In genomic region chr19:45251452-45252354, GRCh38 we compare ENCODE assay signal across 8 cellular contexts. TPM values are rescaled to one million over a fixed set of nuclear protein-coding genes. Genes with fewer than 3 reads are reported as not detected.
A peak's percentile ranks its signal among the peaks of the same experiment; 100 is the strongest.
DNase-seq lines count a peak whose midpoint lies in the region; ATAC-seq and TF ChIP-seq lines count a peak whose summit lies in the region.

No MANE protein-coding gene starts in this region.

- H3K4me3 Mint-ChIP-seq in activated T-helper 1 cell treated with anti-CD3 and anti-CD28 coated beads, Interleukin-12 subunit alpha, Interleukin-12 subunit beta, Interleukin-2, Interleukin-4 antibody, amounts not matched to agents 30 ng/mL and 10 ng/mL and 1 ng/mL, durations not matched to agents 14 hours and 24 hours and 36 hours: peak overlapping the region; percentile 75

- H3K9me3 Mint-ChIP-seq in activated T-helper 1 cell treated with anti-CD3 and anti-CD28 coated beads, Interleukin-12 subunit alpha, Interleukin-12 subunit beta, Interleukin-2, Interleukin-4 antibody, amounts not matched to agents 30 ng/mL and 10 ng/mL and 1 ng/mL, durations not matched to agents 14 hours and 24 hours and 36 hours: no peaks in the 10 kb centered on the region

- H3K27me3 Mint-ChIP-seq in activated T-helper 1 cell treated with anti-CD3 and anti-CD28 coated beads, Interleukin-12 subunit alpha, Interleukin-12 subunit beta, Interleukin-2, Interleukin-4 antibody, amounts not matched to agents 30 ng/mL and 10 ng/mL and 1 ng/mL, durations not matched to agents 14 hours and 24 hours and 36 hours (ENCODE audit: insufficient read depth): peaks cover 2% of the 10 kb centered on the region

- peak overlapping the region; percentile 83 for H3K27ac ChIP-seq in left ventricle myocardium inferior (replicated peaks)
- H3K27ac ChIP-seq in gastrocnemius medialis: peak overlapping the region; percentile 76 to 89 (median 80)

- H3K27ac Mint-ChIP-seq in activated T-helper 1 cell treated with anti-CD3 and anti-CD28 coated beads, Interleukin-12 subunit alpha, Interleukin-12 subunit beta, Interleukin-2, Interleukin-4 antibody, amounts not matched to agents 30 ng/mL and 10 ng/mL and 1 ng/mL, durations not matched to agents 14 hours and 24 hours and 36 hours: peak overlapping the region; percentile 70

- no peaks in the 10 kb centered on the region for H3K36me3 Mint-ChIP-seq in activated T-helper 1 cell treated with anti-CD3 and anti-CD28 coated beads, Interleukin-12 subunit alpha, Interleukin-12 subunit beta, Interleukin-2, Interleukin-4 antibody, amounts not matched to agents 30 ng/mL and 10 ng/mL and 1 ng/mL, durations not matched to agents 14 hours and 24 hours and 36 hours (ENCODE audit: low read depth)

- H3K9me3 ChIP-seq in left ventricle myocardium inferior (replicated peaks): no peaks in the 10 kb centered on the region
- no peaks in the 10 kb centered on the region for H3K9me3 ChIP-seq in gastrocnemius medialis

- H3K4me1 Mint-ChIP-seq in activated T-helper 1 cell treated with anti-CD3 and anti-CD28 coated beads, Interleukin-12 subunit alpha, Interleukin-12 subunit beta, Interleukin-2, Interleukin-4 antibody, amounts not matched to agents 30 ng/mL and 10 ng/mL and 1 ng/mL, durations not matched to agents 14 hours and 24 hours and 36 hours (ENCODE audit: low read depth): peaks cover 19% of the 10 kb centered on the region

- in situ Hi-C loops in gastrocnemius medialis (cut with MboI; ENCODE audit: low sequenced_read_pairs in 4 of 4): loop anchor here in 1 of 4 donors (5.0 kb wide), 1 partner anchor 86 kb away; no protein-coding TSS in a partner anchor

- ATAC-seq in Right ventricle myocardium superior (ENCODE audit: poor library complexity): peak; percentile 15
- ATAC-seq in gastrocnemius medialis: peak in 1 of 2 donors; percentile 7
- ATAC-seq in HG03469 (IDR thresholded peaks at IDR 0.05; ENCODE audit: unreplicated experiment): no peak

- H3K4me3 ChIP-seq in left ventricle myocardium inferior (peak overlapping the region; percentile 78), gastrocnemius medialis (peak overlapping the region; percentile 80 to 91 (median 86))

- no peak for TF ChIP-seq CTCF in left ventricle myocardium inferior (IDR thresholded peaks at IDR 0.05; ENCODE audit: borderline replicate concordance)
- no peak for TF ChIP-seq CTCF in gastrocnemius medialis (IDR thresholded peaks at IDR 0.05 in 4 of 5, conservative IDR thresholded peaks at IDR 0.05 in 1 of 5)

- TF ChIP-seq POLR2A in gastrocnemius medialis (IDR thresholded peaks at IDR 0.05): no peak

- H3K4me1 ChIP-seq in left ventricle myocardium inferior (peaks cover 54% of the 10 kb centered on the region), gastrocnemius medialis (peaks cover 23 to 26% of the 10 kb centered on the region in 2 donors)

- intact Hi-C loops in Right ventricle myocardium superior (cut with DNase I) (no loop called here), cardiac septum (cut with DNase I) (loop anchor here (2.0 to 5.0 kb wide), 2 partner anchors 51 to 76 kb away; no protein-coding TSS in a partner anchor), left ventricle myocardium inferior (cut with micrococcal nuclease) (no loop called here), gastrocnemius medialis (cut with DNase I; ENCODE audit: low total_unique reads) (loop anchor here (2.0 to 5.0 kb wide), 2 partner anchors 73 to 159 kb away; partner anchors contain the start of genes BLOC1S3, PPP1R37 and TRAPPC6A)
- intact Hi-C loops in activated T-helper 1 cell treated with anti-CD3 and anti-CD28 coated beads, Interleukin-12 subunit alpha, Interleukin-12 subunit beta, Interleukin-2, Interleukin-4 antibody, amounts not matched to agents 30 ng/mL and 10 ng/mL and 1 ng/mL, durations not matched to agents 14 hours and 24 hours and 36 hours (cut with micrococcal nuclease): loop anchor here (1.0 to 5.0 kb wide), 4 partner anchors 73 to 236 kb away; partner anchors contain the start of genes BLOC1S3, ERCC2, GEMIN7 and TRAPPC6A

- no peak for DNase-seq in Right ventricle myocardium superior
- DNase-seq in cardiac septum (ENCODE audit: low spot score): no peak
- no peak for DNase-seq in activated T-helper 1 cell treated with anti-CD3 and anti-CD28 coated beads, Interleukin-12 subunit alpha, Interleukin-12 subunit beta, Interleukin-2, Interleukin-4 antibody, amounts not matched to agents 30 ng/mL and 10 ng/mL and 1 ng/mL, durations not matched to agents 14 hours and 24 hours and 36 hours (ENCODE audit: low spot score)
- DNase-seq in left ventricle myocardium inferior: no peak
- DNase-seq in gastrocnemius medialis: no peak
- DNase-seq in OCI-M2 (lab: John Stamatoyannopoulos, UW; ENCODE audit: unreplicated experiment): no peak
- DNase-seq in occipital lobe (lab: John Stamatoyannopoulos, UW): no peak

- H3K36me3 ChIP-seq in left ventricle myocardium inferior (no peaks in the 10 kb centered on the region), gastrocnemius medialis (no peaks in the 10 kb centered on the region)

- H3K27me3 ChIP-seq in left ventricle myocardium inferior (ENCODE audit: low read depth) (no peaks in the 10 kb centered on the region), gastrocnemius medialis (no peaks in the 10 kb centered on the region)

RNA-seq across cellular contexts. Expression of gene MARK4, which starts 0.6 kb away (rescaled TPM):
- total RNA-seq in Right ventricle myocardium superior: 19.7 TPM
- total RNA-seq in cardiac septum: 36.6 TPM
- total RNA-seq in activated T-helper 1 cell treated with anti-CD3 and anti-CD28 coated beads, Interleukin-12 subunit alpha, Interleukin-12 subunit beta, Interleukin-2, Interleukin-4 antibody, amounts not matched to agents 30 ng/mL and 10 ng/mL and 1 ng/mL, durations not matched to agents 14 hours and 24 hours and 36 hours: 27.1 and 27.2 TPM in 2 replicates
- 26.5 TPM for total RNA-seq in left ventricle myocardium inferior
- total RNA-seq in gastrocnemius medialis: 10 to 100 TPM; 12.2 to 42.5 (median 22.1) TPM
- total RNA-seq in occipital lobe: 19.2 TPM

RNA-seq across cellular contexts. Expression of gene EXOC3L2, which starts 6.5 kb away (rescaled TPM):
- total RNA-seq in Right ventricle myocardium superior: 1.3 TPM
- total RNA-seq in cardiac septum: 1.7 TPM
- total RNA-seq in activated T-helper 1 cell treated with anti-CD3 and anti-CD28 coated beads, Interleukin-12 subunit alpha, Interleukin-12 subunit beta, Interleukin-2, Interleukin-4 antibody, amounts not matched to agents 30 ng/mL and 10 ng/mL and 1 ng/mL, durations not matched to agents 14 hours and 24 hours and 36 hours: not detected in 2 replicates
- total RNA-seq in left ventricle myocardium inferior: 1.8 TPM
- under 1 TPM in 2 of 4 donors, not detected in 2; 0.46 to 0.55 TPM for total RNA-seq in gastrocnemius medialis
- total RNA-seq in occipital lobe: not detected

Comparison
In these comparisons a context has a peak if more than half of its experiments do, and no peak if none do; other contexts are left out.
1. intact Hi-C loops: an anchor here in cardiac septum (2.0 to 5.0 kb wide), activated T-helper 1 cell treated with anti-CD3 and anti-CD28 coated beads, Interleukin-12 subunit alpha, Interleukin-12 subunit beta, Interleukin-2, Interleukin-4 antibody, amounts not matched to agents 30 ng/mL and 10 ng/mL and 1 ng/mL, durations not matched to agents 14 hours and 24 hours and 36 hours (1.0 to 5.0 kb wide) and gastrocnemius medialis (2.0 to 5.0 kb wide); none called in Right ventricle myocardium superior and left ventricle myocardium inferior.